In the genomic region with DNA sequence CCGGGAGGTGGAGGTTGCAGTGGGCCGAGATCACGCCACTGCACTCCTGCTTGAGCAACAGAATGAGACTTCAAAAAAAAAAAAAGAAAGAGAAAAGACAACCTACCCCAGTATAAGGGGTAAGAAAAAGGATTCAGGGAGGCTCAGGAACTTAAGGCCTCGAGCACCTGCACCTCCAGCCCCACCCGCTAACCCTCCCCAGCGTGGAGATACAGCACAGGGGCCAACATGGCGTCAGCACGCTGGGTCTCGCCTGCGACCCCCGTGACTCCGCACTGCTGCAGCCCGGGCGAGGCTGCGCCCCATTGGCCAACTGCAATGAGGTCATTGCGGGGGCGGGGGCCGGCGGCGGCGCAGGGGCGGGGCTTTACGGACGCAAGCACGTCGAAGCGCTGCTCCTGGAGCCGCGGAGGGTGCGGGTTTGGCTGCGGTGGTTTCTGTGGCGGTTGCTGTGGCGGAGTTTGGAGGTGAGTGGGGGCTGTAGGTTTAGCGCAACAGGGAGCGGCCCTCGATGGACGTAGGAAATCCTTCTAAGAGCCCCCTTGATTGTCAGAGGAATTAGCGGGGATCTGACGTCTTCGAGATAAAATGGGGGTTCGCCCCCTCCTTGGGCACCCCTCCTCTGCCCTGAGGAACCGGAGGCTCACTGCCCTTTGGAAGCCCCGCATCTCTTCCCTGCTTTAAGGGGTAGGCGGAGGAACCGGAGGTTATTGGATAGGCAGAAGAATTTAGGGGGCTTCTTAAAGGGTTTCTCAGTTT, we compare ENCODE assay signal across 8 cellular contexts. TPM values are rescaled to one million over a fixed set of nuclear protein-coding genes. Genes with fewer than 3 reads are reported as not detected.
DNase-seq lines count a peak whose midpoint lies in the region; ATAC-seq lines count a peak whose summit lies in the region.

A gene (plus strand): TSS at position 382 of the 759 bp plus-strand sequence. CDS start 2,017 bp downstream, outside the sequence.

- intact Hi-C loops in T-helper 2 cell treated with Interferon-gamma antibody and Interleukin-4, amounts not matched to agents 100 ng/mL and 5 ng/mL, for 36 hours (cut with micrococcal nuclease): loop anchor here (1.0 kb wide), 1 partner anchor 59 kb away; no protein-coding TSS in a partner anchor
- intact Hi-C loops in right cardiac atrium (cut with DNase I): loop anchor here in 2 of 4 donors (5.0 kb wide), 1 partner anchor 36 kb away; a partner anchor contains a TSS

- no peaks in the 10 kb centered on the region for H3K36me3 ChIP-seq in urinary bladder (ENCODE audit: insufficient read depth)

- H3K4me1 ChIP-seq in right cardiac atrium (ENCODE audit: control insufficient read depth, insufficient read depth, low read length): peaks cover 4% of the 10 kb centered on the region
- no peaks in the 10 kb centered on the region for H3K4me1 ChIP-seq in urinary bladder (ENCODE audit: insufficient read depth)

- H3K4me3 ChIP-seq in right cardiac atrium (ENCODE audit: low read length) (peak within 1 kb of the TSS; percentile 88), urinary bladder (ENCODE audit: low read depth, low read length) (peak within 1 kb of the TSS; percentile 71)

- H3K27me3 ChIP-seq in right cardiac atrium (ENCODE audit: control insufficient read depth, insufficient read depth): no peaks in the 10 kb centered on the region

- peak; percentile 73 for ATAC-seq in HG02610 (IDR thresholded peaks at IDR 0.05; ENCODE audit: unreplicated experiment)
- peak; percentile 98 to 99 for ATAC-seq in right cardiac atrium

- WGBS in right cardiac atrium: 1% methylated on average over 45 of the region's 45 CpGs
- under 1% methylated on average over 45 of the region's 45 CpGs for WGBS in urinary bladder

- H3K9me3 ChIP-seq in right cardiac atrium (ENCODE audit: control insufficient read depth, low read length): no peaks in the 10 kb centered on the region

- H3K27ac ChIP-seq in right cardiac atrium (ENCODE audit: low read length) (peak within 1 kb of the TSS; percentile 92), urinary bladder (ENCODE audit: low read depth) (peak within 1 kb of the TSS; percentile 95)

- peak; percentile 95 for DNase-seq in GM03348 (ENCODE audit: low spot score)
- DNase-seq in NCI-H1436 treated with DMSO at 0.1 percent for 48 hours (lab: John Stamatoyannopoulos, UW): peak; percentile 58
- peak; percentile 45 to 97 (median 90) for DNase-seq in anterior cingulate cortex (lab: John Stamatoyannopoulos, UW)
- DNase-seq in right cardiac atrium: peak; percentile 94 to 98 (median 98)
- DNase-seq in pulmonary artery endothelial cell (ENCODE audit: low read depth, low spot score): peak; percentile 56

RNA-seq across cellular contexts. Expression of the gene that starts here (rescaled TPM):
- 7.8 and 11.4 TPM in 2 replicates for total RNA-seq in T-helper 2 cell treated with Interferon-gamma antibody and Interleukin-4, amounts not matched to agents 100 ng/mL and 5 ng/mL, for 36 hours
- total RNA-seq in right cardiac atrium: 10 to 100 TPM; 42.1 to 57.7 (median 48.8) TPM
- polyA plus RNA-seq in right cardiac atrium: 33.4 TPM
- total RNA-seq in pulmonary artery endothelial cell: 20.8 and 21.9 TPM in 2 replicates
- 72.1 TPM for total RNA-seq in urinary bladder
- 36.5 TPM for polyA plus RNA-seq in urinary bladder

Comparison
In these comparisons a context has a peak if more than half of its experiments do, and no peak if none do; other contexts are left out.
1. Peak in every context shown above with its lines: DNase-seq, ATAC-seq, H3K4me3 ChIP-seq and H3K27ac ChIP-seq.